Comparison of ENCODE assay signal across 8 cellular contexts in genomic region chr20:2751868-2752630, GRCh38.
DNase-seq lines count a peak whose midpoint lies in the region; ATAC-seq lines count a peak whose summit lies in the region.

No MANE protein-coding gene starts in this region.

- DNase-seq in NCI-H748 (lab: John Stamatoyannopoulos, UW; ENCODE audit: unreplicated experiment) (peak; percentile 65), activated gamma-delta T cell treated with Interleukin-2 at 50 U/mL for 16 hours (peak; percentile 44), NCI-H524 treated with DMSO at 0.1 percent for 48 hours (lab: John Stamatoyannopoulos, UW) (no peak)
- DNase-seq in stimulated activated CD4-positive, alpha-beta T cell treated with anti-CD3 and anti-CD28 coated beads, Interleukin-4, amount 100 ng/mL, for 1 hour: peak; percentile 66

- peak overlapping the region; percentile 33; the same call in 1 of the 2 replicates for H3K4me3 ChIP-seq in GM08714 (ENCODE audit: low read length)
- H3K4me3 ChIP-seq in iPS-11a (ENCODE audit: low read depth, low read length): peak overlapping the region; percentile 41

- ATAC-seq in GM21447 (IDR thresholded peaks at IDR 0.05; ENCODE audit: unreplicated experiment): no peak
- no peak for ATAC-seq in HG02763 (IDR thresholded peaks at IDR 0.05; ENCODE audit: unreplicated experiment)
